ENCODE assay signal across 1 cellular context in the genomic region with DNA sequence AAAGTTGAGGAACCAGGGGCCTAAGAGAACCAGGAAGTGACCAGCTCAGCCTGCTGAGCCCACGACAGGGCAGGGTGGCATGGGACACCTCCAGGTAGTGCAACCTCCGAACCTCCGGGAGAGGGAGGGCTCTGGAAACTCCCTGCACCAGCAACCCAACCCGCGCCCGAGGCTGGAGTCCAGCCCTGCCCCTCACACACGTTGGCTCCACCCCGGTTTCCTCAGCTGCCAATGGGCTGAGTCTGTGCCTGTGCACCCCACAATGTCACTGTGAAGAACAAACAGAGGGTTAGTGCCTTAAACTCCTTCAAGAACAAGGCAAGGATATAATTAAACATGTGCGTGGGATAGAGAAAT.
TF ChIP-seq lines count a peak whose summit lies in the region.

No MANE protein-coding gene starts in this region.

TF ChIP-seq in SK-N-SH, 30 proteins besides CTCF, POLR2A, EP300 and RAD21 (continued from another document):
- TF ChIP-seq SMC3 (IDR thresholded peaks at IDR 0.05; ENCODE audit: low read depth, low read length) (no peak), EZH2phosphoT487 (IDR thresholded peaks at IDR 0.05; ENCODE audit: borderline replicate concordance, low read depth) (no peak), JUND (IDR thresholded peaks at IDR 0.05) (no peak), RCOR1 (IDR thresholded peaks at IDR 0.05; ENCODE audit: low read length) (no peak), TEAD4 (IDR thresholded peaks at IDR 0.05; ENCODE audit: borderline replicate concordance, insufficient read depth) (no peak), MEF2A (IDR thresholded peaks at IDR 0.05; ENCODE audit: borderline replicate concordance, low read depth) (no peak), FOSL2 (IDR thresholded peaks at IDR 0.05; ENCODE audit: borderline replicate concordance, low read depth) (no peak), RXRA (IDR thresholded peaks at IDR 0.05; ENCODE audit: borderline replicate concordance, low read depth) (no peak), TAF1 (IDR thresholded peaks at IDR 0.05; ENCODE audit: borderline replicate concordance, low read depth, low read length) (no peak), FOXJ3 (CRISPR knock-in tag; IDR thresholded peaks at IDR 0.05) (no peak), ELF1 (IDR thresholded peaks at IDR 0.05) (no peak)
- TF ChIP-seq, protein P1, sequence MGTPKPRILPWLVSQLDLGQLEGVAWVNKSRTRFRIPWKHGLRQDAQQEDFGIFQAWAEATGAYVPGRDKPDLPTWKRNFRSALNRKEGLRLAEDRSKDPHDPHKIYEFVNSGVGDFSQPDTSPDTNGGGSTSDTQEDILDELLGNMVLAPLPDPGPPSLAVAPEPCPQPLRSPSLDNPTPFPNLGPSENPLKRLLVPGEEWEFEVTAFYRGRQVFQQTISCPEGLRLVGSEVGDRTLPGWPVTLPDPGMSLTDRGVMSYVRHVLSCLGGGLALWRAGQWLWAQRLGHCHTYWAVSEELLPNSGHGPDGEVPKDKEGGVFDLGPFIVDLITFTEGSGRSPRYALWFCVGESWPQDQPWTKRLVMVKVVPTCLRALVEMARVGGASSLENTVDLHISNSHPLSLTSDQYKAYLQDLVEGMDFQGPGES (IDR thresholded peaks at IDR 0.05; ENCODE audit: low read depth, low read length), result no peak
- TF ChIP-seq, protein P2, sequence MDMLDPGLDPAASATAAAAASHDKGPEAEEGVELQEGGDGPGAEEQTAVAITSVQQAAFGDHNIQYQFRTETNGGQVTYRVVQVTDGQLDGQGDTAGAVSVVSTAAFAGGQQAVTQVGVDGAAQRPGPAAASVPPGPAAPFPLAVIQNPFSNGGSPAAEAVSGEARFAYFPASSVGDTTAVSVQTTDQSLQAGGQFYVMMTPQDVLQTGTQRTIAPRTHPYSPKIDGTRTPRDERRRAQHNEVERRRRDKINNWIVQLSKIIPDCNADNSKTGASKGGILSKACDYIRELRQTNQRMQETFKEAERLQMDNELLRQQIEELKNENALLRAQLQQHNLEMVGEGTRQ (IDR thresholded peaks at IDR 0.05; ENCODE audit: borderline replicate concordance, low read depth, low read length), result no peak
- TF ChIP-seq, protein P3, sequence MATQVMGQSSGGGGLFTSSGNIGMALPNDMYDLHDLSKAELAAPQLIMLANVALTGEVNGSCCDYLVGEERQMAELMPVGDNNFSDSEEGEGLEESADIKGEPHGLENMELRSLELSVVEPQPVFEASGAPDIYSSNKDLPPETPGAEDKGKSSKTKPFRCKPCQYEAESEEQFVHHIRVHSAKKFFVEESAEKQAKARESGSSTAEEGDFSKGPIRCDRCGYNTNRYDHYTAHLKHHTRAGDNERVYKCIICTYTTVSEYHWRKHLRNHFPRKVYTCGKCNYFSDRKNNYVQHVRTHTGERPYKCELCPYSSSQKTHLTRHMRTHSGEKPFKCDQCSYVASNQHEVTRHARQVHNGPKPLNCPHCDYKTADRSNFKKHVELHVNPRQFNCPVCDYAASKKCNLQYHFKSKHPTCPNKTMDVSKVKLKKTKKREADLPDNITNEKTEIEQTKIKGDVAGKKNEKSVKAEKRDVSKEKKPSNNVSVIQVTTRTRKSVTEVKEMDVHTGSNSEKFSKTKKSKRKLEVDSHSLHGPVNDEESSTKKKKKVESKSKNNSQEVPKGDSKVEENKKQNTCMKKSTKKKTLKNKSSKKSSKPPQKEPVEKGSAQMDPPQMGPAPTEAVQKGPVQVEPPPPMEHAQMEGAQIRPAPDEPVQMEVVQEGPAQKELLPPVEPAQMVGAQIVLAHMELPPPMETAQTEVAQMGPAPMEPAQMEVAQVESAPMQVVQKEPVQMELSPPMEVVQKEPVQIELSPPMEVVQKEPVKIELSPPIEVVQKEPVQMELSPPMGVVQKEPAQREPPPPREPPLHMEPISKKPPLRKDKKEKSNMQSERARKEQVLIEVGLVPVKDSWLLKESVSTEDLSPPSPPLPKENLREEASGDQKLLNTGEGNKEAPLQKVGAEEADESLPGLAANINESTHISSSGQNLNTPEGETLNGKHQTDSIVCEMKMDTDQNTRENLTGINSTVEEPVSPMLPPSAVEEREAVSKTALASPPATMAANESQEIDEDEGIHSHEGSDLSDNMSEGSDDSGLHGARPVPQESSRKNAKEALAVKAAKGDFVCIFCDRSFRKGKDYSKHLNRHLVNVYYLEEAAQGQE (IDR thresholded peaks at IDR 0.05; ENCODE audit: low read depth, low read length), result no peak
TF ChIP-seq in SK-N-SH: peak in this region for 0.
